13 cellular contexts compared by ENCODE assay signal in the genomic region with DNA sequence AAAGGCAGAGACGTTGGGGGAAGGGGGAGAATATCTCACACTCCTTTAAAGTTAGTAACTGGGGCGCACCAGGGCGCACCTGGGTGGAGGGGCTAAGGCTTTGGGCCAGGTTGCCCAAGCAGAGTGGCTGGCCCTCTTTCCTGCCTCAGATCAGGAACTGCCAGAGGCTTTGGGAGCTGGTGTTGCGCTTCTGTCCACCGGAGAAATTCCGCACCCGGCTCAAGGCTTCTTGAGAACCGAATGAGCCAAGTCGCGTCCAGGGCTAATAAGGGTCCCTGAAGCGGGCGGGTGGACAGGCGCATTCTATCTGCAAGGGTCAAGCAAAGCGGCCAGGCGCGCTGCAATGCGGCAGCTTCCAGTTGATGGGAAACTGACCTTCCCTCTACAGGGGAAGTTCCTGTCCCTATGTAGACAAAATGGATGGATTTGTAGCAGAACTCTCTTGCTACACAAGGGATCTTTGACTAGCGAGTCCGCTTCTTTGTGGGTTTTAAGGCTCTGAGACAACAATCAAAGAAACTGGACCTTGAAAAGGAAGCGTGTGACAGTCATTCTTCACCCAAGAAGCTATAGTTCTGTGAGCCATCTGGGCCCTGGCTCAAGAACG. TPM values are rescaled to one million over a fixed set of nuclear protein-coding genes. Genes with fewer than 3 reads are reported as not detected.
DNase-seq lines count a peak whose midpoint lies in the region; ATAC-seq lines count a peak whose summit lies in the region.
"Had no signal": no experiment of that assay in that cellular context is flagged by ENCODE, and none has a peak within 500 bp of the region (broad histone marks: within the 10 kb centered on the region; RNA-seq: fewer than 3 reads in every experiment).

No MANE protein-coding gene starts in this region.

- H3K27ac Mint-ChIP-seq in activated CD4-positive, alpha-beta T cell treated with anti-CD3 and anti-CD28 coated beads for 36 hours = no peak overlapping the region
- H3K27ac Mint-ChIP-seq in stimulated activated memory B cell treated with anti-CD40 and anti-IgM and Interleukin-4, amounts not matched to agents 10 μg/mL and 1 μg/mL and 100 μg/mL, for 72 hours = peak overlapping the region; percentile 96

- no peaks in the 10 kb centered on the region for H3K36me3 Mint-ChIP-seq in activated CD4-positive, alpha-beta T cell treated with anti-CD3 and anti-CD28 coated beads for 36 hours (ENCODE audit: low read depth)
- H3K36me3 Mint-ChIP-seq in stimulated activated memory B cell treated with anti-CD40 and anti-IgM and Interleukin-4, amounts not matched to agents 10 μg/mL and 1 μg/mL and 100 μg/mL, for 72 hours = peaks cover 29% of the 10 kb centered on the region

- CTCF ChIA-PET in activated CD4-positive, alpha-beta T cell treated with anti-CD3 and anti-CD28 coated beads for 36 hours (lab: Charles Lee) = interaction anchor here (0.8 kb wide), 1 partner anchor 9 kb away, joined by 3 read pairs; no protein-coding TSS in a partner anchor

- POLR2A ChIA-PET in activated CD4-positive, alpha-beta T cell treated with anti-CD3 and anti-CD28 coated beads for 36 hours (lab: Charles Lee) = no interaction called here

- DNase-seq in activated CD4-positive, alpha-beta T cell treated with anti-CD3 and anti-CD28 coated beads for 36 hours = peak; percentile 9
- DNase-seq in activated CD4-positive, alpha-beta T cell treated with anti-CD3 and anti-CD28 coated beads for 4 hours = no peak
- DNase-seq in NAMALWA (ENCODE audit: low spot score) (peak; percentile 78), germinal center (ENCODE audit: low spot score) (peak; percentile 38), islet precursor cell (no peak), mucosa of gallbladder (ENCODE audit: low spot score) (no peak)
- DNase-seq in stimulated activated naive CD4-positive, alpha-beta T cell treated with Interleukin-2 at 50 U/mL for 16 hours (lab: John Stamatoyannopoulos, UW) = no peak
- DNase-seq: left cardiac atrium had no signal

- no peak for ATAC-seq in activated CD4-positive, alpha-beta T cell treated with anti-CD3 and anti-CD28 coated beads for 36 hours
- ATAC-seq in stimulated activated memory B cell treated with anti-CD40 and anti-IgM and Interleukin-4, amounts not matched to agents 10 μg/mL and 1 μg/mL and 100 μg/mL, for 72 hours = no peak

- no peak overlapping the region for H3K4me3 Mint-ChIP-seq in activated CD4-positive, alpha-beta T cell treated with anti-CD3 and anti-CD28 coated beads for 36 hours
- peak overlapping the region; percentile 92 for H3K4me3 Mint-ChIP-seq in stimulated activated memory B cell treated with anti-CD40 and anti-IgM and Interleukin-4, amounts not matched to agents 10 μg/mL and 1 μg/mL and 100 μg/mL, for 72 hours

- H3K27me3 Mint-ChIP-seq in activated CD4-positive, alpha-beta T cell treated with anti-CD3 and anti-CD28 coated beads for 36 hours = peaks cover 79% of the 10 kb centered on the region
- no peaks in the 10 kb centered on the region for H3K27me3 Mint-ChIP-seq in stimulated activated memory B cell treated with anti-CD40 and anti-IgM and Interleukin-4, amounts not matched to agents 10 μg/mL and 1 μg/mL and 100 μg/mL, for 72 hours

- no peaks in the 10 kb centered on the region for H3K9me3 Mint-ChIP-seq in activated CD4-positive, alpha-beta T cell treated with anti-CD3 and anti-CD28 coated beads for 36 hours (ENCODE audit: low read depth)
- H3K9me3 Mint-ChIP-seq in stimulated activated memory B cell treated with anti-CD40 and anti-IgM and Interleukin-4, amounts not matched to agents 10 μg/mL and 1 μg/mL and 100 μg/mL, for 72 hours = no peaks in the 10 kb centered on the region

- peaks cover 40% of the 10 kb centered on the region for H3K4me1 Mint-ChIP-seq in activated CD4-positive, alpha-beta T cell treated with anti-CD3 and anti-CD28 coated beads for 36 hours
- H3K4me1 Mint-ChIP-seq in stimulated activated memory B cell treated with anti-CD40 and anti-IgM and Interleukin-4, amounts not matched to agents 10 μg/mL and 1 μg/mL and 100 μg/mL, for 72 hours = peaks cover 73% of the 10 kb centered on the region

- intact Hi-C loops in activated CD4-positive, alpha-beta T cell treated with anti-CD3 and anti-CD28 coated beads for 36 hours (cut with DNase I, micrococcal nuclease) = loop anchor here (5.0 kb wide), 3 partner anchors 94 to 564 kb away; partner anchors contain the start of genes POLR1E (in 1 of the 2), TOMM5 (in 1 of the 2) and ZCCHC7 (in 1 of the 2)

RNA-seq across cellular contexts. Expression of gene PAX5, which starts 5.5 kb away (rescaled TPM):
- total RNA-seq in activated CD4-positive, alpha-beta T cell treated with anti-CD3 and anti-CD28 coated beads for 36 hours = under 1 TPM; 0.21 to 0.51 TPM
- total RNA-seq in mucosa of gallbladder = 0.12 TPM
- total RNA-seq: endothelial cell of umbilical vein, glomerular endothelial cell, myocyte, SK-MEL-5 had no signal

Comparison
In these comparisons a context has a peak if more than half of its experiments do, and no peak if none do; other contexts are left out.
1. DNase-seq: peak in activated CD4-positive, alpha-beta T cell treated with anti-CD3 and anti-CD28 coated beads for 36 hours (single experiment), NAMALWA (single experiment) and germinal center (single experiment); none in activated CD4-positive, alpha-beta T cell treated with anti-CD3 and anti-CD28 coated beads for 4 hours (0 of 2), islet precursor cell (single experiment), stimulated activated naive CD4-positive, alpha-beta T cell treated with Interleukin-2 at 50 U/mL for 16 hours (single experiment) and mucosa of gallbladder (single experiment).